ENCODE assay signal across 8 cellular contexts in the genomic region with DNA sequence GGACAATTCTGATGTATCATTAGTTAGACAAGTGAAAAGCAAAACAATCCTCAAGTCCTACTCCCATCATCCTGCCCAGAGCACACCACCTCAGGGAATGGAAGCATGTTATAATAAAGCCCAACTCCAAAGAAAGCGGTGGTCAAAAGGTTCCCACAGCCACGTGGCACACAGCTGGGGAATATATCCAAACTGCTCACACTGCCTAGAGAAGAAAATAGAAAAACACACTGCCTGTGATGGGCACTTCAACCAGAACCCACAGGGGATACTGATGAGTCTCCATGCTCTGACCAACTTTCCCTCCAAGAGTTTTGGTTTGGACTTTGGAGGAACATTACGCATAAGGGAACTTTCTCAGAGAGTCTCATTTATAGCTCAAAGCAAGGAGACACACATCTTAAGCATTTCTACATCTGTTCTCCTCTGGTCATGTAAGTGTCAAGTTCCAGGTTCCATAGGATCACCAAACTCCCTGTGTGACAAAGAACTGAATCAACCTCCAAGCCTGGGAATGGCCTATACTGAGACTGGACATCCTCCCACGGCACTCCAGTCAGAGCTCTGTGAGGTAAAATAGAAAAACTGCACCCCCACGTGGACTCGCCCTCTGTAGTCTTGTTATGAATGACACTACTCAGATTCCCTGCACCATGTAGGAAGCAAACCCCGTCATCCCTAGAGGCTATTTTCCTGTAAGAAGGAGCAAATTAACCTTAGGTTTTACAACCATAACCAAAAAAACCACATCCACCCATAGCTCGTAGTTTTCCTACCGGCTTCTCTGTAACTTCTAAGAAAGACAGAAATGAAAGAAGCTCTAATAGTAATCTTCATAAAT. TPM values are rescaled to one million over a fixed set of nuclear protein-coding genes. Genes with fewer than 3 reads are reported as not detected.
DNase-seq lines count a peak whose midpoint lies in the region; ATAC-seq and TF ChIP-seq lines count a peak whose summit lies in the region.
"Had no signal": no experiment of that assay in that cellular context is flagged by ENCODE, and none has a peak within 500 bp of the region (broad histone marks: within the 10 kb centered on the region; RNA-seq: fewer than 3 reads in every experiment).

No MANE protein-coding gene starts in this region.

- no peak overlapping the region for H3K4me3 ChIP-seq in HEK293 (ENCODE audit: low read depth, low read length)
- no peak overlapping the region for H3K4me3 ChIP-seq in epithelial cell of esophagus (ENCODE audit: low read length)

- H3K4me3 Mint-ChIP-seq in activated CD4-positive, alpha-beta T cell treated with anti-CD3 and anti-CD28 coated beads, Interleukin-2, amount 10 ng/mL, durations not matched to agents 7 days and 5 days, result peak overlapping the region; percentile 31

- 0 out of 2 replicates have a peak, but pooled peaks have one; percentile 22 for TF ChIP-seq CTCF in HEK293 (tag by site-specific recombination; IDR thresholded peaks at IDR 0.05)
- no peak for TF ChIP-seq CTCF in epithelial cell of esophagus (IDR thresholded peaks at IDR 0.05; ENCODE audit: insufficient read depth, low read depth, low read length, missing control alignments)

- no peak overlapping the region for H3K27ac ChIP-seq in HEK293 (ENCODE audit: extremely low read depth, low read depth, low read length)

- H3K9me3 Mint-ChIP-seq in activated CD4-positive, alpha-beta T cell treated with anti-CD3 and anti-CD28 coated beads, Interleukin-2, amount 10 ng/mL, durations not matched to agents 7 days and 5 days, result no peaks in the 10 kb centered on the region

- no peaks in the 10 kb centered on the region for H3K27me3 Mint-ChIP-seq in activated CD4-positive, alpha-beta T cell treated with anti-CD3 and anti-CD28 coated beads, Interleukin-2, amount 10 ng/mL, durations not matched to agents 7 days and 5 days

- no peak for ATAC-seq in GM18511 (IDR thresholded peaks at IDR 0.05; ENCODE audit: unreplicated experiment)

- POLR2A ChIA-PET in HEK293 (lab: Yijun Ruan, JAX), result interaction anchor here (0.5 to 1.2 kb wide), 2 partner anchors 19 to 46 kb away, joined by 3 to 4 read pairs; no protein-coding TSS in a partner anchor
- POLR2A ChIA-PET in activated CD4-positive, alpha-beta T cell treated with anti-CD3 and anti-CD28 coated beads, Interleukin-2, amount 10 ng/mL, durations not matched to agents 7 days and 5 days (lab: Charles Lee), result interaction anchor here (0.5 to 0.7 kb wide), 2 partner anchors 51 to 82 kb away, joined by 3 read pairs; no protein-coding TSS in a partner anchor

- peaks cover 14% of the 10 kb centered on the region for H3K36me3 Mint-ChIP-seq in activated CD4-positive, alpha-beta T cell treated with anti-CD3 and anti-CD28 coated beads, Interleukin-2, amount 10 ng/mL, durations not matched to agents 7 days and 5 days (ENCODE audit: low read depth)

- peak; percentile 27 for DNase-seq in activated CD4-positive, alpha-beta T cell treated with anti-CD3 and anti-CD28 coated beads, Interleukin-2, amount 10 ng/mL, durations not matched to agents 7 days and 5 days
- peak; percentile 21 for DNase-seq in epithelial cell of esophagus (ENCODE audit: low read depth)
- peak; percentile 19 to 29 for DNase-seq in stimulated activated CD4-positive, alpha-beta T cell treated with anti-CD3 and anti-CD28 coated beads, Interleukin-4, amount 100 ng/mL, for 4 hours
- DNase-seq in NCI-H2227 (lab: John Stamatoyannopoulos, UW; ENCODE audit: unreplicated experiment), result no peak
- DNase-seq in NCI-H2171 treated with DMSO at 0.1 percent for 48 hours (lab: John Stamatoyannopoulos, UW), result no peak
- DNase-seq: NCI-H524 had no signal

- no peaks in the 10 kb centered on the region for H3K9me3 ChIP-seq in HEK293 (ENCODE audit: control insufficient read depth, insufficient read depth, low read depth, low read length)

- H3K27ac Mint-ChIP-seq in activated CD4-positive, alpha-beta T cell treated with anti-CD3 and anti-CD28 coated beads, Interleukin-2, amount 10 ng/mL, durations not matched to agents 7 days and 5 days, result no peak overlapping the region

- peaks cover 7% of the 10 kb centered on the region for H3K4me1 ChIP-seq in HEK293 (ENCODE audit: control insufficient read depth, insufficient read depth, low read length)

- CTCF ChIA-PET in HEK293 (lab: Yijun Ruan, JAX), result interaction anchor here (0.5 to 1.2 kb wide), 2 partner anchors 57 to 436 kb away, joined by 3 to 4 read pairs; no protein-coding TSS in a partner anchor
- CTCF ChIA-PET in activated CD4-positive, alpha-beta T cell treated with anti-CD3 and anti-CD28 coated beads, Interleukin-2, amount 10 ng/mL, durations not matched to agents 7 days and 5 days (lab: Charles Lee), result interaction anchor here (0.7 to 1.5 kb wide), 5 partner anchors 11 to 41 kb away, joined by 3 read pairs; no protein-coding TSS in a partner anchor

- no peaks in the 10 kb centered on the region for H3K36me3 ChIP-seq in HEK293 (ENCODE audit: control insufficient read depth in 2 of 2, insufficient read depth in 1 of 2, low read length in 2 of 2)

- H3K4me1 Mint-ChIP-seq in activated CD4-positive, alpha-beta T cell treated with anti-CD3 and anti-CD28 coated beads, Interleukin-2, amount 10 ng/mL, durations not matched to agents 7 days and 5 days, result peaks cover 35% of the 10 kb centered on the region

TF ChIP-seq in HEK293, 187 proteins besides CTCF, POLR2A, EP300 and RAD21 (continues in another document):
- TF ChIP-seq SETDB1 (IDR thresholded peaks at IDR 0.05; ENCODE audit: insufficient read length, low read length) (no peak), GLIS1 (tag by site-specific recombination; IDR thresholded peaks at IDR 0.05) (peak; percentile 56), ZNF654 (tag by site-specific recombination; IDR thresholded peaks at IDR 0.05; ENCODE audit: low read depth) (peak; percentile 22; the same call in 1 of the 2 replicates), ZNF701 (tag by site-specific recombination; IDR thresholded peaks at IDR 0.05) (no peak), HOXC10 (CRISPR knock-in tag; IDR thresholded peaks at IDR 0.05) (no peak), ZNF223 (tag by site-specific recombination; IDR thresholded peaks at IDR 0.05) (no peak), ZBTB20 (tag by site-specific recombination; IDR thresholded peaks at IDR 0.05) (peak; percentile 38; the same call in 1 of the 2 replicates), OSR2 (tag by site-specific recombination; IDR thresholded peaks at IDR 0.05) (no peak), EGR2 (tag by site-specific recombination; IDR thresholded peaks at IDR 0.05; ENCODE audit: low read depth) (peak; percentile 31; the same call in 1 of the 2 replicates), ZNF350 (tag by site-specific recombination; IDR thresholded peaks at IDR 0.05) (no peak), ZXDB (tag by site-specific recombination; IDR thresholded peaks at IDR 0.05) (peak; percentile 83), ZNF404 (tag by site-specific recombination; IDR thresholded peaks at IDR 0.05) (no peak), ZBTB48 (tag by site-specific recombination; IDR thresholded peaks at IDR 0.05) (peak; percentile 53; the same call in 1 of the 2 replicates)
- TF ChIP-seq, protein P1, sequence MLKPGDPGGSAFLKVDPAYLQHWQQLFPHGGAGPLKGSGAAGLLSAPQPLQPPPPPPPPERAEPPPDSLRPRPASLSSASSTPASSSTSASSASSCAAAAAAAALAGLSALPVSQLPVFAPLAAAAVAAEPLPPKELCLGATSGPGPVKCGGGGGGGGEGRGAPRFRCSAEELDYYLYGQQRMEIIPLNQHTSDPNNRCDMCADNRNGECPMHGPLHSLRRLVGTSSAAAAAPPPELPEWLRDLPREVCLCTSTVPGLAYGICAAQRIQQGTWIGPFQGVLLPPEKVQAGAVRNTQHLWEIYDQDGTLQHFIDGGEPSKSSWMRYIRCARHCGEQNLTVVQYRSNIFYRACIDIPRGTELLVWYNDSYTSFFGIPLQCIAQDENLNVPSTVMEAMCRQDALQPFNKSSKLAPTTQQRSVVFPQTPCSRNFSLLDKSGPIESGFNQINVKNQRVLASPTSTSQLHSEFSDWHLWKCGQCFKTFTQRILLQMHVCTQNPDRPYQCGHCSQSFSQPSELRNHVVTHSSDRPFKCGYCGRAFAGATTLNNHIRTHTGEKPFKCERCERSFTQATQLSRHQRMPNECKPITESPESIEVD (tag by site-specific recombination; IDR thresholded peaks at IDR 0.05), result peak; percentile 82
- TF ChIP-seq, protein P2, sequence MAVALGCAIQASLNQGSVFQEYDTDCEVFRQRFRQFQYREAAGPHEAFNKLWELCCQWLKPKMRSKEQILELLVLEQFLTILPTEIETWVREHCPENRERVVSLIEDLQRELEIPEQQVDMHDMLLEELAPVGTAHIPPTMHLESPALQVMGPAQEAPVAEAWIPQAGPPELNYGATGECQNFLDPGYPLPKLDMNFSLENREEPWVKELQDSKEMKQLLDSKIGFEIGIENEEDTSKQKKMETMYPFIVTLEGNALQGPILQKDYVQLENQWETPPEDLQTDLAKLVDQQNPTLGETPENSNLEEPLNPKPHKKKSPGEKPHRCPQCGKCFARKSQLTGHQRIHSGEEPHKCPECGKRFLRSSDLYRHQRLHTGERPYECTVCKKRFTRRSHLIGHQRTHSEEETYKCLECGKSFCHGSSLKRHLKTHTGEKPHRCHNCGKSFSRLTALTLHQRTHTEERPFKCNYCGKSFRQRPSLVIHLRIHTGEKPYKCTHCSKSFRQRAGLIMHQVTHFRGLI (tag by site-specific recombination; IDR thresholded peaks at IDR 0.05), result peak; percentile 68

RNA-seq across cellular contexts. Expression of a gene that starts 12.2 kb away (rescaled TPM):
- 1 to 10 TPM; 8.8 to 8.9 TPM for total RNA-seq in activated CD4-positive, alpha-beta T cell treated with anti-CD3 and anti-CD28 coated beads, Interleukin-2, amount 10 ng/mL, durations not matched to agents 7 days and 5 days

RNA-seq across cellular contexts. Expression of a gene that starts 28.4 kb away (rescaled TPM):
- total RNA-seq in activated CD4-positive, alpha-beta T cell treated with anti-CD3 and anti-CD28 coated beads, Interleukin-2, amount 10 ng/mL, durations not matched to agents 7 days and 5 days, result under 1 TPM; 0.52 to 0.64 TPM

Comparison
In these comparisons a context has a peak if more than half of its experiments do, and no peak if none do; other contexts are left out.
1. DNase-seq: peak in activated CD4-positive, alpha-beta T cell treated with anti-CD3 and anti-CD28 coated beads, Interleukin-2, amount 10 ng/mL, durations not matched to agents 7 days and 5 days (single experiment), epithelial cell of esophagus (single experiment) and stimulated activated CD4-positive, alpha-beta T cell treated with anti-CD3 and anti-CD28 coated beads, Interleukin-4, amount 100 ng/mL, for 4 hours (2 of 2); none in NCI-H2227 (single experiment) and NCI-H2171 treated with DMSO at 0.1 percent for 48 hours (single experiment).